In the genomic region with DNA sequence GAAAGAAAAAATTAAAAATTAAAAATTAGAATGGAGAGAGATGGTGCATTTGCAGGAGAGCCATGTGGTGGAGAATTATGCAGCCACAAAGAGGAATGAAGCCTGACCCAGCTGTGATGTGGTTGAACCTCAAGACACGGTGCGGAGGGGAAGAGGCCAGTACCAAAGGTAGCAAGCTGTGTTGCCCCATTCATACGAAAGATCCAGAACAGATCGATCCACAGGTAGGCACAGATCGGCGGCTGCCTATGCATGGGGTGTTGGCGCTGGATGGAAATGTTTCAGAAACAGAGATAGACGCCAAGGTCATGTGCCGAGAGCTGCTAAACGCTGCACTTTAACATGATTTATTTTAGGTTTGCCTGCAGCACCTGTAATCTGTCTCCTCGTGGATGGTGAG, we compare ENCODE assay signal across 23 cellular contexts.
"Had no signal": no experiment of that assay in that cellular context is flagged by ENCODE, and none has a peak within 500 bp of the region (broad histone marks: within the 10 kb centered on the region; RNA-seq: fewer than 3 reads in every experiment).

No MANE protein-coding gene starts in this region.

- H3K36me3 ChIP-seq: gastrocnemius medialis, ovary, right lobe of liver, suprapubic skin, transverse colon, vagina had no signal

- H3K4me1 ChIP-seq: gastrocnemius medialis, right lobe of liver, suprapubic skin, transverse colon, vagina had no signal

- ATAC-seq: esophagus mucosa; gastrocnemius medialis; left lobe of liver; natural killer cell; right lobe of liver; stimulated activated naive CD8-positive, alpha-beta T cell treated with anti-CD3 and anti-CD28 coated beads, Interleukin-15, amount 100 ng/mL, for 72 hours had no signal

- H3K36me3 Mint-ChIP-seq: memory B cell, natural killer cell had no signal

- H3K27ac ChIP-seq: dorsolateral prefrontal cortex, epithelial cell of prostate, gastrocnemius medialis, ovary, right lobe of liver, suprapubic skin, transverse colon, vagina had no signal

- H3K27ac Mint-ChIP-seq: memory B cell; natural killer cell; stimulated activated naive CD8-positive, alpha-beta T cell treated with anti-CD3 and anti-CD28 coated beads, Interleukin-15, amount 100 ng/mL, for 72 hours had no signal

- H3K4me3 ChIP-seq: dorsolateral prefrontal cortex, gastrocnemius medialis, lung, ovary, right lobe of liver, suprapubic skin, transverse colon, vagina had no signal

- DNase-seq: effector CD4-positive, alpha-beta T cell; foreskin fibroblast; gastrocnemius medialis; natural killer cell; occipital lobe; ovary; small intestine; stimulated activated CD4-positive, alpha-beta T cell treated with anti-CD3 and anti-CD28 coated beads, Interleukin-12 subunit alpha, Interleukin-12 subunit beta, amount 100 ng/mL, for 4 hours; stimulated activated CD4-positive, alpha-beta T cell treated with anti-CD3 and anti-CD28 coated beads, Interleukin-1b, Interleukin-23, amount 100 ng/mL, for 48 hours; stimulated activated CD4-positive, alpha-beta T cell treated with anti-CD3 and anti-CD28 coated beads, Interleukin-4, amount 100 ng/mL, for 1 hour; stimulated activated CD8-positive, alpha-beta memory T cell treated with anti-CD3 and anti-CD28 coated beads, Interleukin-4, amount 100 ng/mL, for 48 hours; stimulated activated naive CD4-positive, alpha-beta T cell; stimulated activated naive CD8-positive, alpha-beta T cell treated with anti-CD3 and anti-CD28 coated beads, Interleukin-15, amount 100 ng/mL, for 72 hours; transverse colon had no signal

- H3K4me1 Mint-ChIP-seq: stimulated activated naive CD8-positive, alpha-beta T cell treated with anti-CD3 and anti-CD28 coated beads, Interleukin-15, amount 100 ng/mL, for 72 hours had no signal

- H3K9me3 ChIP-seq: gastrocnemius medialis, ovary, right lobe of liver, transverse colon, vagina had no signal

- H3K4me3 Mint-ChIP-seq: memory B cell; natural killer cell; stimulated activated naive CD8-positive, alpha-beta T cell treated with anti-CD3 and anti-CD28 coated beads, Interleukin-15, amount 100 ng/mL, for 72 hours had no signal

- H3K27me3 Mint-ChIP-seq: memory B cell; stimulated activated naive CD8-positive, alpha-beta T cell treated with anti-CD3 and anti-CD28 coated beads, Interleukin-15, amount 100 ng/mL, for 72 hours had no signal
